11 cellular contexts compared by ENCODE assay signal in genomic region chr9:107480386-107480789, GRCh38. TPM values are rescaled to one million over a fixed set of nuclear protein-coding genes. Genes with fewer than 3 reads are reported as not detected.
DNase-seq lines count a peak whose midpoint lies in the region; ATAC-seq, FAIRE-seq and TF ChIP-seq lines count a peak whose summit lies in the region.
"Had no signal": no experiment of that assay in that cellular context is flagged by ENCODE, and none has a peak within 500 bp of the region (broad histone marks: within the 10 kb centered on the region; RNA-seq: fewer than 3 reads in every experiment).

No MANE protein-coding gene starts in this region.

- no peak overlapping the region for H2AK9ac ChIP-seq in IMR-90 (replicated peaks; ENCODE audit: low read depth, low read length, poor library complexity)

- POLR2A ChIA-PET in A549 (lab: Yijun Ruan, JAX), result no interaction called here
- POLR2A ChIA-PET in IMR-90 (lab: Charles Lee; ENCODE audit: unreplicated experiment), result no interaction called here
- POLR2A ChIA-PET in Caco-2 (lab: Charles Lee), result no interaction called here

- TF ChIP-seq RAD21 in A549 (conservative IDR thresholded peaks at IDR 0.05 in 1 of 2, IDR thresholded peaks at IDR 0.05 in 1 of 2) (no peak), IMR-90 (IDR thresholded peaks at IDR 0.05; ENCODE audit: low read length) (no peak)

- no peak overlapping the region for H3K56ac ChIP-seq in IMR-90 (ENCODE audit: extremely low read depth, insufficient read depth, low read length)

- no peak overlapping the region for H4K91ac ChIP-seq in IMR-90 (ENCODE audit: insufficient read depth, low read depth, low read length)

- no peak for TF ChIP-seq POLR2A in A549 (IDR thresholded peaks at IDR 0.05; ENCODE audit: low read length)
- TF ChIP-seq POLR2A in IMR-90 (IDR thresholded peaks at IDR 0.05; ENCODE audit: low read depth, low read length), result no peak
- TF ChIP-seq POLR2A in lower leg skin (IDR thresholded peaks at IDR 0.05), result no peak

- H3K79me1 ChIP-seq in IMR-90 (ENCODE audit: low read depth in 1 of 2, low read length in 2 of 2), result no peaks in the 10 kb centered on the region

- peak overlapping the region; percentile 63 for H3K4ac ChIP-seq in IMR-90 (ENCODE audit: low read depth, low read length)

- no peaks in the 10 kb centered on the region for H3K27me3 Mint-ChIP-seq in Caco-2 (ENCODE audit: insufficient read depth, unreplicated experiment)

- peak overlapping the region; percentile 79 to 86 for H3K27ac ChIP-seq in A549
- no peak overlapping the region; the same call in 1 of the 2 replicates for H3K27ac ChIP-seq in IMR-90 (ENCODE audit: insufficient read depth, low read length)
- peak overlapping the region; percentile 24 for H3K27ac ChIP-seq in mammary epithelial cell (ENCODE audit: insufficient read depth, low read depth, low read length)
- H3K27ac ChIP-seq: BLaER1 had no signal

- CTCF ChIA-PET in A549 (lab: Yijun Ruan, JAX), result interaction anchor here (0.5 to 6.7 kb wide), 7 partner anchors 12 to 1281 kb away, joined by 3 to 48 read pairs (median 4); no protein-coding TSS in a partner anchor
- CTCF ChIA-PET in IMR-90 (lab: Yijun Ruan, JAX), result interaction anchor here (1.0 kb wide), 1 partner anchor 15 kb away, joined by 3 read pairs; no protein-coding TSS in a partner anchor
- CTCF ChIA-PET in mammary epithelial cell (lab: Charles Lee; ENCODE audit: low non-redundant PET), result no interaction called here
- CTCF ChIA-PET in Caco-2 (lab: Charles Lee), result no interaction called here

- intact Hi-C loops in IMR-90 (cut with micrococcal nuclease), result loop anchor here (5.0 to 10.0 kb wide), 4 partner anchors 364 to 962 kb away; no protein-coding TSS in a partner anchor
- intact Hi-C loops in mammary epithelial cell (cut with micrococcal nuclease), result loop anchor here (2.0 to 10.0 kb wide), 4 partner anchors 270 to 1282 kb away; no protein-coding TSS in a partner anchor
- intact Hi-C loops in lower leg skin (cut with DNase I; ENCODE audit: low total_unique reads), result no loop called here
- intact Hi-C loops in Caco-2 (cut with micrococcal nuclease; ENCODE audit: unreplicated experiment), result loop anchor here (10.0 kb wide), 3 partner anchors 634 to 1284 kb away; no protein-coding TSS in a partner anchor

- H3K18ac ChIP-seq in IMR-90 (ENCODE audit: low read depth, low read length), result no peak overlapping the region

- 21% methylated on average over 12 of the region's 12 CpGs for WGBS in A549 (ENCODE audit: missing lambda C conversion rate)
- 100% methylated on average over 1 of the region's 12 CpGs; no CpG with 5 or more reads in 1 of the 2 experiments for WGBS in IMR-90 (ENCODE audit: extremely low coverage in 2 of 2, insufficient read length in 1 of 2), 2 experiments
- 59% methylated on average over 8 of the region's 12 CpGs for WGBS in mammary epithelial cell (ENCODE audit: low coverage, missing lambda C conversion rate)
- 12 to 25% methylated on average over 12 of the region's 12 CpGs for WGBS in lower leg skin, 2 donors

- H3K9me3 ChIP-seq in A549 (no peaks in the 10 kb centered on the region), IMR-90 (ENCODE audit: control insufficient read depth, insufficient read depth, low read length) (no peaks in the 10 kb centered on the region), mammary epithelial cell (replicated peaks; ENCODE audit: insufficient read depth, low read length) (no peaks in the 10 kb centered on the region), Caco-2 (no peaks in the 10 kb centered on the region)
- H3K9me3 ChIP-seq: BLaER1 had no signal

- dilution Hi-C loops in IMR-90 (cut with HindIII; ENCODE audit: low sequenced_read_pairs, unreplicated experiment), result no loop called here
- dilution Hi-C loops in mammary epithelial cell (cut with HindIII; ENCODE audit: low sequenced_read_pairs), result no loop called here

- TF ChIP-seq CTCF in A549 (IDR thresholded peaks at IDR 0.05), result no peak
- TF ChIP-seq CTCF in IMR-90 (conservative IDR thresholded peaks at IDR 0.05; ENCODE audit: low read depth, low read length), result no peak
- no peak for TF ChIP-seq CTCF in mammary epithelial cell (conservative IDR thresholded peaks at IDR 0.05 in 1 of 2, IDR thresholded peaks at IDR 0.05 in 1 of 2; ENCODE audit: extremely low read depth in 1 of 2, insufficient read depth in 1 of 2, low read depth in 1 of 2, low read length in 2 of 2)
- no peak for TF ChIP-seq CTCF in lower leg skin (IDR thresholded peaks at IDR 0.05)
- no peak for TF ChIP-seq CTCF in Caco-2 (IDR thresholded peaks at IDR 0.05; ENCODE audit: insufficient read depth in 1 of 2, low read depth in 1 of 2, low read length in 1 of 2, severe bottlenecking in 1 of 2, unreplicated experiment in 1 of 2)

- H3K27me3 ChIP-seq in IMR-90 (ENCODE audit: control insufficient read depth, insufficient read depth, low read length) (no peaks in the 10 kb centered on the region), mammary epithelial cell (ENCODE audit: insufficient read depth, low read length) (no peaks in the 10 kb centered on the region), Caco-2 (replicated peaks; ENCODE audit: control insufficient read depth, insufficient read depth, low read length) (no peaks in the 10 kb centered on the region)

- peak overlapping the region; percentile 49; the same call in 1 of the 2 replicates for H2BK120ac ChIP-seq in IMR-90 (ENCODE audit: low read depth, low read length)

- in situ Hi-C loops in IMR-90 (cut with MboI; ENCODE audit: low sequenced_read_pairs) (loop anchor here (10.0 to 25.0 kb wide), 2 partner anchors 254 to 407 kb away; no protein-coding TSS in a partner anchor), mammary epithelial cell (cut with MboI; ENCODE audit: low sequenced_read_pairs in 2 of 2) (loop anchor here (10.0 to 25.0 kb wide), 3 partner anchors 557 to 794 kb away; no protein-coding TSS in a partner anchor)

- H4K8ac ChIP-seq in IMR-90 (ENCODE audit: low read depth in 2 of 2, low read length in 2 of 2), result peak overlapping the region in 1 of 2 experiments; percentile 53; a peak in 1 of 4 replicates

- H3K36me3 ChIP-seq in IMR-90 (ENCODE audit: control insufficient read depth, insufficient read depth, low read length), result no peaks in the 10 kb centered on the region
- H3K36me3 ChIP-seq in mammary epithelial cell (ENCODE audit: insufficient read depth, low read length), result peaks cover 6% of the 10 kb centered on the region
- H3K36me3 ChIP-seq in Caco-2 (ENCODE audit: control insufficient read depth, insufficient read depth, low read length), result no peaks in the 10 kb centered on the region
- H3K36me3 ChIP-seq: BLaER1 had no signal

- no peak for FAIRE-seq in A549 (lab: Jason Lieb, UNC)

- H3K4me1 ChIP-seq in A549, result peaks cover 13% of the 10 kb centered on the region
- peaks cover 2% of the 10 kb centered on the region for H3K4me1 ChIP-seq in IMR-90 (ENCODE audit: control insufficient read depth, insufficient read depth, low read length)
- peaks cover 10% of the 10 kb centered on the region for H3K4me1 ChIP-seq in mammary epithelial cell (ENCODE audit: insufficient read depth, low read length)
- H3K4me1 ChIP-seq in Caco-2, result no peaks in the 10 kb centered on the region
- H3K4me1 ChIP-seq: BLaER1 had no signal

- no peak overlapping the region for H2BK5ac ChIP-seq in IMR-90 (ENCODE audit: low read depth, low read length, poor library complexity, severe bottlenecking)

- DNase-seq in A549 (ENCODE audit: low read depth in 1 of 2, low spot score in 1 of 2) (peak; percentile 37 to 38), IMR-90 (peak; percentile 73), mammary epithelial cell (peak; percentile 73), lower leg skin (ENCODE audit: low spot score in 2 of 2) (peak; percentile 71 to 94), COLO829 (ENCODE audit: low spot score) (no peak), Caco-2 (no peak), T-helper 9 cell (no peak)
- DNase-seq: midbrain, NCI-H748 treated with DMSO at 0.1 percent for 48 hours had no signal

- no peak overlapping the region for H2BK15ac ChIP-seq in IMR-90 (ENCODE audit: low read depth, low read length)

- H2BK20ac ChIP-seq in IMR-90 (ENCODE audit: low read depth, low read length), result peak overlapping the region; percentile 16; the same call in 1 of the 2 replicates

- H3K27ac Mint-ChIP-seq in Caco-2 (ENCODE audit: unreplicated experiment), result no peak overlapping the region

- 0 out of 2 replicates have a peak overlapping the region, but pooled peaks have one; percentile 56 for H3K23ac ChIP-seq in IMR-90 (ENCODE audit: low read depth, low read length)

- H3K36me3 Mint-ChIP-seq in Caco-2 (ENCODE audit: insufficient read depth, unreplicated experiment), result peaks cover 3% of the 10 kb centered on the region

- no peak overlapping the region for H3K4me3 Mint-ChIP-seq in Caco-2 (ENCODE audit: unreplicated experiment)

- H3K4me1 Mint-ChIP-seq in Caco-2 (ENCODE audit: low read depth, unreplicated experiment), result no peaks in the 10 kb centered on the region

- H3K9me1 ChIP-seq in IMR-90 (ENCODE audit: insufficient read depth, low read length), result no peaks in the 10 kb centered on the region

- H3K14ac ChIP-seq in IMR-90 (replicated peaks; ENCODE audit: low read depth, low read length), result no peak overlapping the region

- H2AFZ ChIP-seq in IMR-90 (replicated peaks; ENCODE audit: low read length, poor library complexity), result no peak overlapping the region
- no peak overlapping the region for H2AFZ ChIP-seq in mammary epithelial cell (ENCODE audit: low read depth, low read length)

- peaks cover 6% of the 10 kb centered on the region for H3K79me2 ChIP-seq in mammary epithelial cell (ENCODE audit: insufficient read depth, low read length)

- H4K20me1 ChIP-seq in IMR-90 (ENCODE audit: insufficient read depth, low read length) (no peaks in the 10 kb centered on the region), mammary epithelial cell (ENCODE audit: insufficient read depth, low read length) (no peaks in the 10 kb centered on the region)
- H4K20me1 ChIP-seq: BLaER1 had no signal

- no peak overlapping the region for H3K9ac ChIP-seq in IMR-90 (ENCODE audit: low read depth, low read length)
- no peak overlapping the region for H3K9ac ChIP-seq in mammary epithelial cell (ENCODE audit: insufficient read depth, low read length)
- H3K9ac ChIP-seq: BLaER1 had no signal

- peak; percentile 32 to 34; a peak in 2 of 6 replicates for ATAC-seq in A549
- peak; percentile 33; the same call in 1 of the 2 replicates for ATAC-seq in IMR-90 (ENCODE audit: low read depth)
- ATAC-seq in HG03196 (IDR thresholded peaks at IDR 0.05; ENCODE audit: unreplicated experiment), result no peak

- H3K4me3 ChIP-seq in A549 (peak overlapping the region; percentile 33), IMR-90 (ENCODE audit: insufficient read depth, low read depth, low read length) (no peak overlapping the region), mammary epithelial cell (replicated peaks in 1 of 3; ENCODE audit: insufficient read depth in 1 of 3, low read depth in 2 of 3, low read length in 3 of 3) (no peak overlapping the region), lower leg skin (ENCODE audit: low read depth, poor library complexity, severe bottlenecking) (no peak overlapping the region), Caco-2 (ENCODE audit: low read depth, low read length) (no peak overlapping the region)
- H3K4me3 ChIP-seq: BLaER1 had no signal

- peak overlapping the region; percentile 93 for H3K4me2 ChIP-seq in A549
- H3K4me2 ChIP-seq in IMR-90 (ENCODE audit: low read depth, low read length), result peak overlapping the region; percentile 83
- H3K4me2 ChIP-seq in mammary epithelial cell (ENCODE audit: insufficient read depth, low read depth, low read length), result peak overlapping the region; percentile 41
- H3K4me2 ChIP-seq: BLaER1 had no signal

- no peaks in the 10 kb centered on the region for H3K9me3 Mint-ChIP-seq in Caco-2 (ENCODE audit: unreplicated experiment)

- no peak for TF ChIP-seq EP300 in A549 (IDR thresholded peaks at IDR 0.05)

- H2AK5ac ChIP-seq in IMR-90 (ENCODE audit: low read depth, low read length), result no peak overlapping the region

- no peak overlapping the region for H4K5ac ChIP-seq in IMR-90 (ENCODE audit: low read depth, low read length)

- no TSS peak for BruUV-seq in IMR-90 (replicated peaks; lab: Mats Ljungman, UMichigan)
- BruUV-seq in mammary epithelial cell (replicated peaks; lab: Mats Ljungman, UMichigan), result no TSS peak
- BruUV-seq in Caco-2 (replicated peaks; lab: Mats Ljungman, UMichigan), result no TSS peak

RNA-seq across cellular contexts. Expression of gene KLF4, which starts 9.2 kb away (rescaled TPM):
- polyA plus RNA-seq in A549 (2011; rRNA removed) (8.3 and 10.1 TPM in 2 replicates), A549 (2017; fragmentation: RNase III; extraction: RNeasy Plus Mini Kit Qiagen cat#74134 plus additional on column Dnase treatment) (3.4 to 3.6 TPM (median 3.6 TPM) in 3 replicates), IMR-90 (2012; rRNA removed) (3.8 and 6.9 TPM in 2 replicates), mammary epithelial cell (10.1 TPM)
- 11.3 and 15.9 TPM in 2 replicates for polyA plus RNA-seq in A549 (2012; cell fraction: cytosol; rRNA removed)
- 28.0 and 53.7 TPM in 2 replicates for polyA plus RNA-seq in A549 (2012; cell fraction: nucleus; rRNA removed)
- 3.7 and 3.9 TPM in 2 replicates for polyA minus RNA-seq in A549 (2011; rRNA and poly(A)+ RNA removed)
- total RNA-seq in IMR-90 (2012; rRNA removed) (1.3 and 2.2 TPM in 2 replicates), mammary epithelial cell (10 to 100 TPM; 20.5 to 52.5 TPM), lower leg skin (100 to 1,000 TPM; 562 to 846 (median 608) TPM), Caco-2 (2022) (4.9 and 7.2 TPM in 2 replicates)
- polyA plus RNA-seq in IMR-90 (2012; cell fraction: cytosol; rRNA removed), result 4.7 and 21.8 TPM in 2 replicates
- polyA plus RNA-seq in IMR-90 (2012; cell fraction: nucleus; rRNA removed; ENCODE audit: low replicate concordance), result 84.7 and 96.7 TPM in 2 replicates
- 8.6 TPM for polyA minus RNA-seq in mammary epithelial cell

Comparison
In these comparisons a context has a peak if more than half of its experiments do, and no peak if none do; other contexts are left out.
1. DNase-seq: peak in A549 (2 of 2), IMR-90 (single experiment), mammary epithelial cell (single experiment) and lower leg skin (2 of 2); none in COLO829 (single experiment), Caco-2 (0 of 2) and T-helper 9 cell (single experiment).
2. H3K4me2 ChIP-seq: peak in every context shown above with its lines; median percentile 93 in A549; 83 in IMR-90; 41 in mammary epithelial cell.
3. RNA of gene KLF4, which starts 9.2 kb away (total RNA-seq): 562 to 846 TPM in lower leg skin; 20.5 to 52.5 TPM in mammary epithelial cell, 4.9 to 7.2 TPM in Caco-2 and 1.3 to 2.2 TPM in IMR-90; every median in the first group is over 10 times any median in the second.
4. CTCF ChIA-PET loops: an anchor here in A549 (0.5 to 6.7 kb wide) and IMR-90 (1.0 kb wide); none called in mammary epithelial cell and Caco-2.